ENCODE assay signal across 19 cellular contexts in genomic region chr14:59961518-59962062, GRCh38. TPM values are rescaled to one million over a fixed set of nuclear protein-coding genes. Genes with fewer than 3 reads are reported as not detected.
DNase-seq lines count a peak whose midpoint lies in the region; ATAC-seq and TF ChIP-seq lines count a peak whose summit lies in the region.
"Had no signal": no experiment of that assay in that cellular context is flagged by ENCODE, and none has a peak within 500 bp of the region (broad histone marks: within the 10 kb centered on the region; RNA-seq: fewer than 3 reads in every experiment).

No MANE protein-coding gene starts in this region.

- intact Hi-C loops in activated CD4-positive, alpha-beta T cell treated with anti-CD3 and anti-CD28 coated beads, Interleukin-2, amount 10 ng/mL, durations not matched to agents 24 days and 14 days (cut with micrococcal nuclease), result no loop called here

- no peaks in the 10 kb centered on the region for H3K36me3 ChIP-seq in GM23338 (ENCODE audit: insufficient read depth)
- H3K36me3 ChIP-seq: gastroesophageal sphincter, sigmoid colon, uterus had no signal

- no peaks in the 10 kb centered on the region for H3K4me1 ChIP-seq in GM23338 (ENCODE audit: insufficient read depth)
- H3K4me1 ChIP-seq: A549, gastroesophageal sphincter, sigmoid colon, uterus had no signal

- DNase-seq in GM10266 (ENCODE audit: extremely low spot score) (peak; percentile 28), T1000 (lab: John Stamatoyannopoulos, UW) (no peak), GM23338 (ENCODE audit: low spot score) (no peak)
- no peak for DNase-seq in activated CD4-positive, CD25-positive, alpha-beta regulatory T cell treated with anti-CD3 and anti-CD28 coated beads, Interleukin-2, amount 50 U/mL, for 72 hours
- no peak for DNase-seq in activated CD4-positive, alpha-beta T cell treated with anti-CD3 and anti-CD28 coated beads, Interleukin-2, amount 10 ng/mL, durations not matched to agents 24 days and 14 days
- DNase-seq: CD8-positive, alpha-beta T cell; NCI-H1436; NCI-H2227 treated with DMSO at 0.1 percent for 48 hours; SIG-M5; sigmoid colon; uterus had no signal

- no peaks in the 10 kb centered on the region for H4K20me1 ChIP-seq in GM23338 (replicated peaks; ENCODE audit: insufficient read depth)

- no peaks in the 10 kb centered on the region for H3K79me2 ChIP-seq in GM23338 (replicated peaks; ENCODE audit: insufficient read depth)

- no peak overlapping the region for H3K4me3 ChIP-seq in GM23338
- H3K4me3 ChIP-seq: A549, gastroesophageal sphincter, sigmoid colon, uterus had no signal

- H3K9me2 ChIP-seq in GM23338 (ENCODE audit: insufficient read depth), result no peaks in the 10 kb centered on the region

- H3K4me3 Mint-ChIP-seq in activated CD4-positive, alpha-beta T cell treated with anti-CD3 and anti-CD28 coated beads, Interleukin-2, amount 10 ng/mL, durations not matched to agents 24 days and 14 days, result no peak overlapping the region
- H3K4me3 Mint-ChIP-seq in GM23338, result no peak overlapping the region
- H3K4me3 Mint-ChIP-seq: CD8-positive, alpha-beta T cell; stimulated activated memory B cell treated with anti-CD40 and anti-IgM and Interleukin-4, amounts not matched to agents 10 μg/mL and 1 μg/mL and 100 μg/mL, for 72 hours had no signal

- peaks cover 2% of the 10 kb centered on the region for H3K27me3 Mint-ChIP-seq in activated CD4-positive, alpha-beta T cell treated with anti-CD3 and anti-CD28 coated beads, Interleukin-2, amount 10 ng/mL, durations not matched to agents 24 days and 14 days
- no peaks in the 10 kb centered on the region for H3K27me3 Mint-ChIP-seq in GM23338 (ENCODE audit: insufficient read depth, low read depth, poor library complexity)

- no peaks in the 10 kb centered on the region for H3K27me3 ChIP-seq in GM23338 (ENCODE audit: insufficient read depth)
- H3K27me3 ChIP-seq: sigmoid colon, uterus had no signal

- H3K4me2 ChIP-seq in GM23338, result no peak overlapping the region
- H3K4me2 ChIP-seq: A549 had no signal

- no peak overlapping the region for H3K27ac ChIP-seq in GM23338 (ENCODE audit: low read depth)
- H3K27ac ChIP-seq: A549, gastroesophageal sphincter, sigmoid colon, uterus had no signal

- H3K27ac Mint-ChIP-seq in activated CD4-positive, alpha-beta T cell treated with anti-CD3 and anti-CD28 coated beads, Interleukin-2, amount 10 ng/mL, durations not matched to agents 24 days and 14 days, result no peak overlapping the region
- no peak overlapping the region for H3K27ac Mint-ChIP-seq in GM23338
- H3K27ac Mint-ChIP-seq: activated T-helper 2 cell treated with anti-CD3 and anti-CD28 coated beads, Interferon-gamma antibody, Interleukin-2, Interleukin-4, amounts not matched to agents 10 μg/mL and 5 μg/mL and 100 μg/mL, durations not matched to agents 14 hours and 24 hours and 36 hours; CD8-positive, alpha-beta T cell; stimulated activated memory B cell treated with anti-CD40 and anti-IgM and Interleukin-4, amounts not matched to agents 10 μg/mL and 1 μg/mL and 100 μg/mL, for 72 hours had no signal

- peak; percentile 37 for ATAC-seq in GM19351 (IDR thresholded peaks at IDR 0.05; ENCODE audit: unreplicated experiment)
- peak; percentile 39 for ATAC-seq in HG02798 (IDR thresholded peaks at IDR 0.05; ENCODE audit: poor library complexity, unreplicated experiment)
- ATAC-seq in HG03439 (IDR thresholded peaks at IDR 0.05; ENCODE audit: unreplicated experiment), result peak; percentile 40
- no peak for ATAC-seq in GM23338
- ATAC-seq: A549; CD8-positive, alpha-beta T cell; gastroesophageal sphincter; stimulated activated memory B cell treated with anti-CD40 and anti-IgM and Interleukin-4, amounts not matched to agents 10 μg/mL and 1 μg/mL and 100 μg/mL, for 72 hours had no signal

- no peak overlapping the region for H2AFZ ChIP-seq in GM23338

- peaks cover 12% of the 10 kb centered on the region for H3K4me1 Mint-ChIP-seq in activated CD4-positive, alpha-beta T cell treated with anti-CD3 and anti-CD28 coated beads, Interleukin-2, amount 10 ng/mL, durations not matched to agents 24 days and 14 days
- peaks cover 8% of the 10 kb centered on the region; the same call in 2 of the 3 replicates for H3K4me1 Mint-ChIP-seq in GM23338

- no peaks in the 10 kb centered on the region for H3K36me3 Mint-ChIP-seq in activated CD4-positive, alpha-beta T cell treated with anti-CD3 and anti-CD28 coated beads, Interleukin-2, amount 10 ng/mL, durations not matched to agents 24 days and 14 days (ENCODE audit: low read depth)
- peaks cover 23% of the 10 kb centered on the region; the same call in 2 of the 3 replicates for H3K36me3 Mint-ChIP-seq in GM23338 (ENCODE audit: low read depth)

- no peaks in the 10 kb centered on the region for H3F3A ChIP-seq in GM23338 (replicated peaks; ENCODE audit: low read depth)

- TF ChIP-seq CTCF in GM10266 (IDR thresholded peaks at IDR 0.05; ENCODE audit: control insufficient read depth, insufficient read depth, low read depth, missing control alignments) (no peak), GM23338 (conservative IDR thresholded peaks at IDR 0.05; ENCODE audit: low read depth in 2 of 2) (no peak)

- no peaks in the 10 kb centered on the region for H3K9me3 Mint-ChIP-seq in activated CD4-positive, alpha-beta T cell treated with anti-CD3 and anti-CD28 coated beads, Interleukin-2, amount 10 ng/mL, durations not matched to agents 24 days and 14 days
- H3K9me3 Mint-ChIP-seq in GM23338, result peaks cover 23% of the 10 kb centered on the region
- H3K9me3 Mint-ChIP-seq: activated T-helper 2 cell treated with anti-CD3 and anti-CD28 coated beads, Interferon-gamma antibody, Interleukin-2, Interleukin-4, amounts not matched to agents 10 μg/mL and 5 μg/mL and 100 μg/mL, durations not matched to agents 14 hours and 24 hours and 36 hours; CD8-positive, alpha-beta T cell had no signal

TF ChIP-seq in GM23338, 12 proteins besides CTCF, POLR2A, EP300 and RAD21:
- TF ChIP-seq STAT1 (IDR thresholded peaks at IDR 0.05; ENCODE audit: unreplicated experiment), result no peak
- TF ChIP-seq CREB1 (CRISPR knock-in tag; IDR thresholded peaks at IDR 0.05; ENCODE audit: low read depth), result no peak
- TF ChIP-seq, protein P1, sequence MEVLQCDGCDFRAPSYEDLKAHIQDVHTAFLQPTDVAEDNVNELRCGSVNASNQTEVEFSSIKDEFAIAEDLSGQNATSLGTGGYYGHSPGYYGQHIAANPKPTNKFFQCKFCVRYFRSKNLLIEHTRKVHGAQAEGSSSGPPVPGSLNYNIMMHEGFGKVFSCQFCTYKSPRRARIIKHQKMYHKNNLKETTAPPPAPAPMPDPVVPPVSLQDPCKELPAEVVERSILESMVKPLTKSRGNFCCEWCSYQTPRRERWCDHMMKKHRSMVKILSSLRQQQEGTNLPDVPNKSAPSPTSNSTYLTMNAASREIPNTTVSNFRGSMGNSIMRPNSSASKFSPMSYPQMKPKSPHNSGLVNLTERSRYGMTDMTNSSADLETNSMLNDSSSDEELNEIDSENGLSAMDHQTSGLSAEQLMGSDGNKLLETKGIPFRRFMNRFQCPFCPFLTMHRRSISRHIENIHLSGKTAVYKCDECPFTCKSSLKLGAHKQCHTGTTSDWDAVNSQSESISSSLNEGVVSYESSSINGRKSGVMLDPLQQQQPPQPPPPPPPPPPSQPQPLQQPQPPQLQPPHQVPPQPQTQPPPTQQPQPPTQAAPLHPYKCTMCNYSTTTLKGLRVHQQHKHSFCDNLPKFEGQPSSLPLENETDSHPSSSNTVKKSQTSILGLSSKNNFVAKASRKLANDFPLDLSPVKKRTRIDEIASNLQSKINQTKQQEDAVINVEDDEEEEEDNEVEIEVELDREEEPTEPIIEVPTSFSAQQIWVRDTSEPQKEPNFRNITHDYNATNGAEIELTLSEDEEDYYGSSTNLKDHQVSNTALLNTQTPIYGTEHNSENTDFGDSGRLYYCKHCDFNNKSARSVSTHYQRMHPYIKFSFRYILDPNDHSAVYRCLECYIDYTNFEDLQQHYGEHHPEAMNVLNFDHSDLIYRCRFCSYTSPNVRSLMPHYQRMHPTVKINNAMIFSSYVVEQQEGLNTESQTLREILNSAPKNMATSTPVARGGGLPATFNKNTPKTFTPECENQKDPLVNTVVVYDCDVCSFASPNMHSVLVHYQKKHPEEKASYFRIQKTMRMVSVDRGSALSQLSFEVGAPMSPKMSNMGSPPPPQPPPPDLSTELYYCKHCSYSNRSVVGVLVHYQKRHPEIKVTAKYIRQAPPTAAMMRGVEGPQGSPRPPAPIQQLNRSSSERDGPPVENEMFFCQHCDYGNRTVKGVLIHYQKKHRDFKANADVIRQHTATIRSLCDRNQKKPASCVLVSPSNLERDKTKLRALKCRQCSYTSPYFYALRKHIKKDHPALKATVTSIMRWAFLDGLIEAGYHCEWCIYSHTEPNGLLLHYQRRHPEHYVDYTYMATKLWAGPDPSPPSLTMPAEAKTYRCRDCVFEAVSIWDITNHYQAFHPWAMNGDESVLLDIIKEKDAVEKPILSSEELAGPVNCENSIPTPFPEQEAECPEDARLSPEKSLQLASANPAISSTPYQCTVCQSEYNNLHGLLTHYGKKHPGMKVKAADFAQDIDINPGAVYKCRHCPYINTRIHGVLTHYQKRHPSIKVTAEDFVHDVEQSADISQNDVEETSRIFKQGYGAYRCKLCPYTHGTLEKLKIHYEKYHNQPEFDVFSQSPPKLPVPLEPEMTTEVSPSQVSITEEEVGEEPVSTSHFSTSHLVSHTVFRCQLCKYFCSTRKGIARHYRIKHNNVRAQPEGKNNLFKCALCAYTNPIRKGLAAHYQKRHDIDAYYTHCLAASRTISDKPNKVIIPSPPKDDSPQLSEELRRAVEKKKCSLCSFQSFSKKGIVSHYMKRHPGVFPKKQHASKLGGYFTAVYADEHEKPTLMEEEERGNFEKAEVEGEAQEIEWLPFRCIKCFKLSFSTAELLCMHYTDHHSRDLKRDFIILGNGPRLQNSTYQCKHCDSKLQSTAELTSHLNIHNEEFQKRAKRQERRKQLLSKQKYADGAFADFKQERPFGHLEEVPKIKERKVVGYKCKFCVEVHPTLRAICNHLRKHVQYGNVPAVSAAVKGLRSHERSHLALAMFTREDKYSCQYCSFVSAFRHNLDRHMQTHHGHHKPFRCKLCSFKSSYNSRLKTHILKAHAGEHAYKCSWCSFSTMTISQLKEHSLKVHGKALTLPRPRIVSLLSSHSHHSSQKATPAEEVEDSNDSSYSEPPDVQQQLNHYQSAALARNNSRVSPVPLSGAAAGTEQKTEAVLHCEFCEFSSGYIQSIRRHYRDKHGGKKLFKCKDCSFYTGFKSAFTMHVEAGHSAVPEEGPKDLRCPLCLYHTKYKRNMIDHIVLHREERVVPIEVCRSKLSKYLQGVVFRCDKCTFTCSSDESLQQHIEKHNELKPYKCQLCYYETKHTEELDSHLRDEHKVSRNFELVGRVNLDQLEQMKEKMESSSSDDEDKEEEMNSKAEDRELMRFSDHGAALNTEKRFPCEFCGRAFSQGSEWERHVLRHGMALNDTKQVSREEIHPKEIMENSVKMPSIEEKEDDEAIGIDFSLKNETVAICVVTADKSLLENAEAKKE (CRISPR knock-in tag; IDR thresholded peaks at IDR 0.05), result no peak
- TF ChIP-seq JUNB (IDR thresholded peaks at IDR 0.05; ENCODE audit: unreplicated experiment), result no peak

RNA-seq across cellular contexts. Expression of gene LRRC9, which starts 41.6 kb away (rescaled TPM):
- not detected in 2 replicates for total RNA-seq in activated CD4-positive, alpha-beta T cell treated with anti-CD3 and anti-CD28 coated beads, Interleukin-2, amount 10 ng/mL, durations not matched to agents 24 days and 14 days
- total RNA-seq in GM23338 (2014; rRNA removed; shearing (Covaris generic)), result 2.2 and 2.6 TPM in 2 replicates
- 1.2 and 3.1 TPM in 2 replicates for polyA plus RNA-seq in GM23338 (2016; fragmentation: Nextera tagmentation; extraction: Ambion mirVana)
- total RNA-seq: activated T-helper 2 cell treated with anti-CD3 and anti-CD28 coated beads, Interferon-gamma antibody, Interleukin-2, Interleukin-4, amounts not matched to agents 10 μg/mL and 5 μg/mL and 100 μg/mL, durations not matched to agents 14 hours and 24 hours and 36 hours; CD8-positive, alpha-beta T cell; Daoy; gastroesophageal sphincter; sigmoid colon had no signal
- polyA plus RNA-seq: A549, sigmoid colon had no signal
